Comparison of ENCODE assay signal across 8 cellular contexts in the genomic region with DNA sequence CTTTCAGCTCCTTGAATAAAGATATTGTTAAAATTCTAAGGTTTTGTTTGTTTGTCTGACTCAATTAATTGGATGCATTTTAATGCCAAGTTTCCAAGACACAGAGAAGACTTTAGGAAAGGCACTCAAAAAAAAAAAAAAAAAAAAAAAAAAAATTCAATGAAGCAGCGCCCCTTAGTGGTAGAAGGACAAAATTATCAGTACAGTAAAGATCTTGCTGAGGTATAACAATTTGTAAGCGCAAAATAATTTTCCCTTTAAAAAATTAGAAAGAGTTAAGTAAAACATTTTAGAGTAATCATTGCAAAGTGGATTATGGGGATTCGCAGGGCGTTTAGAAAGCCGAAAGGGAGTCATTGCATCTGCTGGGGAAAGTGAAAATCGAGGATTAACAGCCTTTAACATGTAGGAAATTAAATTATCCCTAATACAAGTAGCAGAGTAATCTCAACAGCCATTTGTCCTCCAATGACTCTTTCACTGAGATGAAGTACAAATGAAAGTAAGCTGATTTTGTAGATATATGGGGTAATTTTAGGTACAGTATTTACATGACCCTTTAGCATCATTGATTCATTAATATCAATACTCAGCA. TPM values are rescaled to one million over a fixed set of nuclear protein-coding genes. Genes with fewer than 3 reads are reported as not detected.
DNase-seq lines count a peak whose midpoint lies in the region; ATAC-seq and TF ChIP-seq lines count a peak whose summit lies in the region.

No MANE protein-coding gene starts in this region.

- no peak overlapping the region for H3K4me2 ChIP-seq in osteoblast (ENCODE audit: insufficient read depth, low read length)

- no peaks in the 10 kb centered on the region for H3K27me3 Mint-ChIP-seq in natural killer cell (ENCODE audit: low read depth in 2 of 2)
- no peaks in the 10 kb centered on the region for H3K27me3 Mint-ChIP-seq in natural killer cell treated with Interleukin-12 subunit alpha and Interleukin-12 subunit beta and Interleukin-15 and Interleukin-18, amount 100 ng/mL, for 72 hours
- H3K27me3 Mint-ChIP-seq in effector memory CD8-positive, alpha-beta T cell = no peaks in the 10 kb centered on the region

- no peak overlapping the region for H3K27ac Mint-ChIP-seq in natural killer cell
- H3K27ac Mint-ChIP-seq in natural killer cell treated with Interleukin-12 subunit alpha and Interleukin-12 subunit beta and Interleukin-15 and Interleukin-18, amount 100 ng/mL, for 72 hours = no peak overlapping the region
- no peak overlapping the region for H3K27ac Mint-ChIP-seq in effector memory CD8-positive, alpha-beta T cell

- DNase-seq in natural killer cell (no peak), NOMO-1 treated with DMSO at 0.1 percent for 48 hours (lab: John Stamatoyannopoulos, UW; ENCODE audit: unreplicated experiment) (peak; percentile 24), osteoblast (ENCODE audit: insufficient read length, low spot score, missing footprints) (peak; percentile 73), D341Med (ENCODE audit: low spot score) (no peak), cortex of kidney (lab: John Stamatoyannopoulos, UW) (no peak)
- DNase-seq in natural killer cell treated with Interleukin-12 subunit alpha and Interleukin-12 subunit beta and Interleukin-15 and Interleukin-18, amount 100 ng/mL, for 72 hours (ENCODE audit: low spot score) = no peak
- DNase-seq in effector memory CD8-positive, alpha-beta T cell = no peak
- DNase-seq in activated CD8-positive, alpha-beta memory T cell treated with anti-CD3 and anti-CD28 coated beads for 24 hours = no peak

- no peaks in the 10 kb centered on the region for H3K27me3 ChIP-seq in osteoblast (ENCODE audit: insufficient read depth, low read length)

- no peak overlapping the region for H3K27ac ChIP-seq in osteoblast (ENCODE audit: low read depth, low read length)

- intact Hi-C loops in natural killer cell (cut with micrococcal nuclease) = loop anchor here (2.0 kb wide), 1 partner anchor 649 kb away; no protein-coding TSS in a partner anchor

- no peaks in the 10 kb centered on the region for H3K9me3 Mint-ChIP-seq in natural killer cell
- H3K9me3 Mint-ChIP-seq in natural killer cell treated with Interleukin-12 subunit alpha and Interleukin-12 subunit beta and Interleukin-15 and Interleukin-18, amount 100 ng/mL, for 72 hours = no peaks in the 10 kb centered on the region
- no peaks in the 10 kb centered on the region for H3K9me3 Mint-ChIP-seq in effector memory CD8-positive, alpha-beta T cell

- H3K4me1 Mint-ChIP-seq in natural killer cell = peaks cover 14 to 16% of the 10 kb centered on the region in 2 donors
- H3K4me1 Mint-ChIP-seq in natural killer cell treated with Interleukin-12 subunit alpha and Interleukin-12 subunit beta and Interleukin-15 and Interleukin-18, amount 100 ng/mL, for 72 hours (ENCODE audit: low read depth in 2 of 2) = peaks cover 11 to 16% of the 10 kb centered on the region in 2 donors
- H3K4me1 Mint-ChIP-seq in effector memory CD8-positive, alpha-beta T cell (ENCODE audit: low read depth in 2 of 2) = peaks cover 11 to 21% of the 10 kb centered on the region in 2 donors

- no peaks in the 10 kb centered on the region for H3K9me3 ChIP-seq in osteoblast (ENCODE audit: low read depth, low read length)

- H3K36me3 ChIP-seq in osteoblast (ENCODE audit: insufficient read depth, low read length) = no peaks in the 10 kb centered on the region

- H4K20me1 ChIP-seq in osteoblast (ENCODE audit: insufficient read depth, low read length) = no peaks in the 10 kb centered on the region

- H3K36me3 Mint-ChIP-seq in natural killer cell = no peaks in the 10 kb centered on the region
- no peaks in the 10 kb centered on the region for H3K36me3 Mint-ChIP-seq in natural killer cell treated with Interleukin-12 subunit alpha and Interleukin-12 subunit beta and Interleukin-15 and Interleukin-18, amount 100 ng/mL, for 72 hours
- peaks cover 7% of the 10 kb centered on the region for H3K36me3 Mint-ChIP-seq in effector memory CD8-positive, alpha-beta T cell (ENCODE audit: insufficient read depth)

- no peaks in the 10 kb centered on the region for H3K79me2 ChIP-seq in osteoblast (ENCODE audit: insufficient read depth, low read length)

- no peak overlapping the region for H2AFZ ChIP-seq in osteoblast (ENCODE audit: low read length)

- H3K4me3 Mint-ChIP-seq in natural killer cell = no peak overlapping the region
- no peak overlapping the region for H3K4me3 Mint-ChIP-seq in natural killer cell treated with Interleukin-12 subunit alpha and Interleukin-12 subunit beta and Interleukin-15 and Interleukin-18, amount 100 ng/mL, for 72 hours
- H3K4me3 Mint-ChIP-seq in effector memory CD8-positive, alpha-beta T cell = no peak overlapping the region

- H3K4me3 ChIP-seq in osteoblast (ENCODE audit: insufficient read depth, low read length) = no peak overlapping the region

- ATAC-seq in natural killer cell = peak in 1 of 3 donors; percentile 40
- ATAC-seq in natural killer cell treated with Interleukin-12 subunit alpha and Interleukin-12 subunit beta and Interleukin-15 and Interleukin-18, amount 100 ng/mL, for 72 hours = no peak
- peak; percentile 37 for ATAC-seq in effector memory CD8-positive, alpha-beta T cell (replicated peaks)

- TF ChIP-seq CTCF in natural killer cell (IDR thresholded peaks at IDR 0.05) (peak; percentile 83), osteoblast (IDR thresholded peaks at IDR 0.05; ENCODE audit: extremely low read depth, low read depth, low read length) (peak; percentile 70)

- H3K4me1 ChIP-seq in osteoblast (ENCODE audit: insufficient read depth, low read length) = no peaks in the 10 kb centered on the region

RNA-seq across cellular contexts. Expression of a gene that starts 5.8 kb away (rescaled TPM):
- total RNA-seq in natural killer cell = 10 to 100 TPM; 21.9 to 30.6 (median 28.3) TPM
- total RNA-seq in natural killer cell treated with Interleukin-12 subunit alpha and Interleukin-12 subunit beta and Interleukin-15 and Interleukin-18, amount 100 ng/mL, for 72 hours = 10 to 100 TPM; 20.5 to 35.9 TPM
- 40.5 and 44.5 TPM in 2 replicates for total RNA-seq in osteoblast

RNA-seq across cellular contexts. Expression of a gene that starts 34.0 kb away (rescaled TPM):
- not detected for total RNA-seq in natural killer cell
- total RNA-seq in natural killer cell treated with Interleukin-12 subunit alpha and Interleukin-12 subunit beta and Interleukin-15 and Interleukin-18, amount 100 ng/mL, for 72 hours = not detected
- not detected in 2 replicates for total RNA-seq in osteoblast

Comparison
In these comparisons a context has a peak if more than half of its experiments do, and no peak if none do; other contexts are left out.
1. DNase-seq: peak in NOMO-1 treated with DMSO at 0.1 percent for 48 hours (single experiment) and osteoblast (single experiment); none in natural killer cell (single experiment), natural killer cell treated with Interleukin-12 subunit alpha and Interleukin-12 subunit beta and Interleukin-15 and Interleukin-18, amount 100 ng/mL, for 72 hours (single experiment), effector memory CD8-positive, alpha-beta T cell (0 of 3), activated CD8-positive, alpha-beta memory T cell treated with anti-CD3 and anti-CD28 coated beads for 24 hours (single experiment), D341Med (single experiment) and cortex of kidney (single experiment).